22 cellular contexts compared by ENCODE assay signal in the genomic region with DNA sequence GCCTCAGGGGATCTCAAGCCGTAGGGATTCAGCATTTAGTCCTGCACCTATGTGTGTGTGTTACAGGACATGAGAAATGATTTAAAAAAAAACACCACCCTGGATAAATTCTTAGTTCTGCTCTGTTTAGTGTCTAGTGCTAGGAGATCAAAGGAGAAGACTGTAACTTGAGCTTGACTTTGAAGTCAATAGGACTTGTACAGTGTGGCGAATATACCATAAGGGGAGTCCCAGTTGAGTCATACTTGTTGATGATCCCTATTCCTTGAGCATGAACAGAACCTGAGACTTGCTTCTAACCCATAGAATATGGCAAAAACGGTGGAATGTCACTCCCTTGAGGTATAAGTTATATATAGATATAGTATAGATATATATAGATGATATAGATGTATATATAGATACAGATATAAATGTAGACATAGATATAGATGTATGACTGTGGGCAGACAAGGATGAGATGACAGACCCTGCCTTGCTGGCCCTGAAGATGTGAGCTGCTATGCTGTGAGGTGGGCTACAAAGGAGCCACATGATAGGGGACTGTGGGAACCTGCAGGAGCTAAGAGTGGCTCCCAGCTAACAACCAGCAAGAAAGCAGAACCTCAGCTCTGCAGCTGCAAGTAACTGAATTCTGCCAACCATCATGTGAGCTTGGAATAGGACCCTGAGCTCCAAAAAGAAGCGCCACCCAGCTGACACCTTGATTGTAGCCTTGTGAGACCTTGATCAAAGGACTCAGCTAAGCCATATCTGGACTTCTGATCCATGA.
"Had no signal": no experiment of that assay in that cellular context is flagged by ENCODE, and none has a peak within 500 bp of the region (broad histone marks: within the 10 kb centered on the region; RNA-seq: fewer than 3 reads in every experiment).

No MANE protein-coding gene starts in this region.

- H3K4me1 ChIP-seq: adrenal gland, colonic mucosa, SJSA1 had no signal

- DNase-seq: activated CD4-positive, alpha-beta T cell treated with anti-CD3 and anti-CD28 coated beads for 4 hours; activated CD8-positive, alpha-beta memory T cell treated with anti-CD3 and anti-CD28 coated beads, Interleukin-2, amount 50 U/mL, for 48 hours; activated CD8-positive, alpha-beta T cell treated with anti-CD3 and anti-CD28 coated beads, Interleukin-2, amount 10 ng/mL, durations not matched to agents 7 days and 5 days; activated naive CD4-positive, alpha-beta T cell treated with anti-CD3 and anti-CD28 coated beads, Interleukin-2, amount 50 U/mL, for 16 hours; activated naive CD8-positive, alpha-beta T cell treated with anti-CD3 and anti-CD28 coated beads, Interleukin-2, amount 10 ng/mL, durations not matched to agents 7 days and 5 days; activated T-cell treated with anti-CD3 and anti-CD28 coated beads, Interleukin-2, amount 50 U/mL, for 1 hour; adrenal gland; anterior cingulate cortex; caudate nucleus; colonic mucosa; NCI-H1048; NCI-H146; NCI-H187 treated with DMSO at 0.1 percent for 48 hours; NCI-H2081 treated with DMSO at 0.1 percent for 48 hours; NCI-H2171 treated with DMSO at 0.1 percent for 48 hours; NCI-H226; NCI-H526 treated with DMSO at 0.1 percent for 48 hours; PC-3; SHP77 had no signal

- ATAC-seq: activated CD4-positive, CD25-positive, alpha-beta regulatory T cell treated with anti-CD3 and anti-CD28 coated beads, Interleukin-2, amount 50 U/mL, for 24 hours; activated CD8-positive, alpha-beta T cell treated with anti-CD3 and anti-CD28 coated beads, Interleukin-2, amount 10 ng/mL, durations not matched to agents 7 days and 5 days; PC-3 had no signal

- H3K27ac Mint-ChIP-seq: activated CD8-positive, alpha-beta T cell treated with anti-CD3 and anti-CD28 coated beads, Interleukin-2, amount 10 ng/mL, durations not matched to agents 7 days and 5 days; activated naive CD8-positive, alpha-beta T cell treated with anti-CD3 and anti-CD28 coated beads, Interleukin-2, amount 10 ng/mL, durations not matched to agents 7 days and 5 days; T-helper 1 cell treated with Interleukin-12 subunit alpha and Interleukin-12 subunit beta and Interleukin-4 antibody, amounts not matched to agents 30 μg/mL and 1 μg/mL, for 36 hours had no signal

- H3K36me3 Mint-ChIP-seq: activated naive CD8-positive, alpha-beta T cell treated with anti-CD3 and anti-CD28 coated beads, Interleukin-2, amount 10 ng/mL, durations not matched to agents 7 days and 5 days had no signal

- H3K36me3 ChIP-seq: adrenal gland, colonic mucosa, SJSA1 had no signal

- H3K27me3 ChIP-seq: adrenal gland, colonic mucosa, SJSA1 had no signal

- H3K27ac ChIP-seq: adrenal gland, SJSA1 had no signal

- H3K4me1 Mint-ChIP-seq: activated naive CD8-positive, alpha-beta T cell treated with anti-CD3 and anti-CD28 coated beads, Interleukin-2, amount 10 ng/mL, durations not matched to agents 7 days and 5 days had no signal

- H3K4me3 ChIP-seq: adrenal gland, colonic mucosa, SJSA1 had no signal

- H3K4me3 Mint-ChIP-seq: activated CD8-positive, alpha-beta T cell treated with anti-CD3 and anti-CD28 coated beads, Interleukin-2, amount 10 ng/mL, durations not matched to agents 7 days and 5 days; activated naive CD8-positive, alpha-beta T cell treated with anti-CD3 and anti-CD28 coated beads, Interleukin-2, amount 10 ng/mL, durations not matched to agents 7 days and 5 days; T-helper 1 cell treated with Interleukin-12 subunit alpha and Interleukin-12 subunit beta and Interleukin-4 antibody, amounts not matched to agents 30 μg/mL and 1 μg/mL, for 36 hours had no signal

- H3K9me3 ChIP-seq: adrenal gland, colonic mucosa, SJSA1 had no signal

- H3K27me3 Mint-ChIP-seq: activated naive CD8-positive, alpha-beta T cell treated with anti-CD3 and anti-CD28 coated beads, Interleukin-2, amount 10 ng/mL, durations not matched to agents 7 days and 5 days had no signal
